10 cellular contexts compared by ENCODE assay signal in genomic region chr2:191650896-191651773, GRCh38. TPM values are rescaled to one million over a fixed set of nuclear protein-coding genes. Genes with fewer than 3 reads are reported as not detected.
DNase-seq lines count a peak whose midpoint lies in the region; ATAC-seq and TF ChIP-seq lines count a peak whose summit lies in the region.
"Had no signal": no experiment of that assay in that cellular context is flagged by ENCODE, and none has a peak within 500 bp of the region (broad histone marks: within the 10 kb centered on the region; RNA-seq: fewer than 3 reads in every experiment).

No MANE protein-coding gene starts in this region.

- POLR2A ChIA-PET in T-cell (lab: Charles Lee) (interaction anchor here in 1 of 2 donors (0.6 to 0.8 kb wide), 2 partner anchors 26 to 68 kb away, joined by 3 read pairs; no protein-coding TSS in a partner anchor), HEK293T (lab: Yijun Ruan, JAX) (no interaction called here)

- no peaks in the 10 kb centered on the region for H3K36me3 Mint-ChIP-seq in T-cell

- no peak overlapping the region for H3K4me3 Mint-ChIP-seq in T-cell

- no peaks in the 10 kb centered on the region for H3K4me1 Mint-ChIP-seq in T-cell

- peaks cover 0 to under 1% of the 10 kb centered on the region in 2 donors for H3K27me3 Mint-ChIP-seq in T-cell

- no peaks in the 10 kb centered on the region for H3K9me3 Mint-ChIP-seq in T-cell

- H3K4me3 ChIP-seq in fibroblast of pulmonary artery (replicated peaks; ENCODE audit: low read depth, low read length), result no peak overlapping the region

- H3K27ac Mint-ChIP-seq in T-cell, result no peak overlapping the region

- CTCF ChIA-PET in T-cell (lab: Charles Lee) (no interaction called here), HEK293T (lab: Yijun Ruan, JAX) (no interaction called here)

- DNase-seq in fibroblast of pulmonary artery (ENCODE audit: low read depth), result peak; percentile 29
- no peak for DNase-seq in T-cell
- no peak for DNase-seq in NCI-H146 treated with DMSO at 0.1 percent for 48 hours (lab: John Stamatoyannopoulos, UW; ENCODE audit: unreplicated experiment)
- no peak for DNase-seq in HEK293T (ENCODE audit: extremely low spot score)
- DNase-seq in NCI-H2196 (lab: John Stamatoyannopoulos, UW; ENCODE audit: unreplicated experiment), result no peak
- DNase-seq: NCI-H1417; stimulated activated CD4-positive, alpha-beta T cell treated with anti-CD3 and anti-CD28 coated beads, Interleukin-15, amount 100 ng/mL, for 24 hours had no signal

- peak; percentile 97 for ATAC-seq in GM18519 (IDR thresholded peaks at IDR 0.05; ENCODE audit: low FRiP score, unreplicated experiment)
- peak; percentile 97 for ATAC-seq in GM21367 (IDR thresholded peaks at IDR 0.05; ENCODE audit: unreplicated experiment)
- peak; percentile 98 for ATAC-seq in HG03135 (IDR thresholded peaks at IDR 0.05; ENCODE audit: unreplicated experiment)
- no peak for ATAC-seq in T-cell (replicated peaks in 1 of 4)

- no peak for TF ChIP-seq CTCF in fibroblast of pulmonary artery (IDR thresholded peaks at IDR 0.05; ENCODE audit: low read length, missing control alignments)

TF ChIP-seq in HEK293T, 16 proteins besides CTCF, POLR2A, EP300 and RAD21:
- no peak for TF ChIP-seq HDGF (IDR thresholded peaks at IDR 0.05; ENCODE audit: borderline replicate concordance)
- TF ChIP-seq FOXK2 (IDR thresholded peaks at IDR 0.05), result no peak
- no peak for TF ChIP-seq SUZ12 (IDR thresholded peaks at IDR 0.05)
- no peak for TF ChIP-seq ARNT (IDR thresholded peaks at IDR 0.05)
- TF ChIP-seq FOXA1 (IDR thresholded peaks at IDR 0.05), result no peak
- TF ChIP-seq L3MBTL2 (conservative IDR thresholded peaks at IDR 0.05), result no peak
- no peak for TF ChIP-seq ZNF384 (IDR thresholded peaks at IDR 0.05)
- no peak for TF ChIP-seq LEF1 (IDR thresholded peaks at IDR 0.05; ENCODE audit: borderline replicate concordance)
- no peak for TF ChIP-seq TARDBP (IDR thresholded peaks at IDR 0.05)
- TF ChIP-seq PKNOX1 (IDR thresholded peaks at IDR 0.05), result no peak
- no peak for TF ChIP-seq SP1 (IDR thresholded peaks at IDR 0.05)
- no peak for TF ChIP-seq FOXM1 (IDR thresholded peaks at IDR 0.05; ENCODE audit: borderline replicate concordance)
- no peak for TF ChIP-seq CTBP1 (IDR thresholded peaks at IDR 0.05; ENCODE audit: borderline replicate concordance)
- TF ChIP-seq ELF4 (IDR thresholded peaks at IDR 0.05), result no peak
- TF ChIP-seq NFRKB (IDR thresholded peaks at IDR 0.05), result no peak
- no peak for TF ChIP-seq BHLHE40 (IDR thresholded peaks at IDR 0.05; ENCODE audit: borderline replicate concordance)

RNA-seq across cellular contexts. Expression of gene NABP1, which starts 26.8 kb away (rescaled TPM):
- 10 to 100 TPM; 39.0 to 67.6 (median 51.3) TPM for total RNA-seq in T-cell

Comparison
In these comparisons a context has a peak if more than half of its experiments do, and no peak if none do; other contexts are left out.
1. ATAC-seq: peak in GM18519 (single experiment), GM21367 (single experiment) and HG03135 (single experiment); none in T-cell (0 of 4).